In the genomic region with DNA sequence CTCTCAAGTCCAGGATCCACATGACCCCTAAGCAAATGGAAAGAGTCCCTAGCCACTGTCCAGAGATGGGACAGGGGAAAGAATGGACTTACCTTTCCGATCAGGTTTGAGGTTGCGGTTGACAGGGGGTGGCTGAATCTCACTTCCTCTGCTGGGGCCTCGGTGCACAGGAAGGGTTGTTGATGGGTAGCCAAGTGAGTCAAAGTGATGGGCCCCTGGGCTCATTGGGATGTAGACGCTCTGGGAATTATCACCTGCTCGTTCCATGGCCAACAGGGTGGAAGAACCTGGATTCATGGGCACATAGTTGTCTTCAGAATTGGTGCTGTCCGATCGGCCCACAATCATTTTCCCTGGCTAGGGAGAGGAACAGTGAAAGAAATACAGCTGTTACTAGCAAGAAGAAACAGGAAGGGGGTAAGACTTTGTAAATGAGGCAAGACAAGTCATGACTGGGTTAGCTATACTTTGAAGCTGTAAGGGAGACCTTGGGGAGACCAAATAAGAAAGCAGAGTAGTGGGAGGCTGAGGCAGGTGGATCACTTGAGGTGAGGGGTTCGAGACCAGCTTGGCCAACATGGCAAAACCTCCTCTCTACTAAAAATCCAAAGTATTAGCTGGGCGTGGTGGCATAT, we compare ENCODE assay signal across 12 cellular contexts.
DNase-seq lines count a peak whose midpoint lies in the region; ATAC-seq and TF ChIP-seq lines count a peak whose summit lies in the region.
"Had no signal": no experiment of that assay in that cellular context is flagged by ENCODE, and none has a peak within 500 bp of the region (broad histone marks: within the 10 kb centered on the region; RNA-seq: fewer than 3 reads in every experiment).

No MANE protein-coding gene starts in this region.

- ATAC-seq in HG02798 (IDR thresholded peaks at IDR 0.05; ENCODE audit: poor library complexity, unreplicated experiment), result peak; percentile 69

- no peak for TF ChIP-seq CTCF in GM12864 (IDR thresholded peaks at IDR 0.05; ENCODE audit: low read depth, low read length, missing control alignments)

- peak; percentile 60 for DNase-seq in GM12864 (ENCODE audit: low read depth)
- DNase-seq in GM19240 (ENCODE audit: insufficient read length, low spot score), result peak; percentile 39
- DNase-seq in stimulated activated naive CD4-positive, alpha-beta T cell treated with Interleukin-2 at 50 U/mL for 16 hours (lab: John Stamatoyannopoulos, UW), result no peak
- DNase-seq in NCI-H1694 treated with DMSO at 0.1 percent for 48 hours (lab: John Stamatoyannopoulos, UW), result no peak
- no peak for DNase-seq in NCI-H510A (lab: John Stamatoyannopoulos, UW)
- no peak for DNase-seq in NCI-H2171 (lab: John Stamatoyannopoulos, UW)
- DNase-seq: caudate nucleus, NCI-H146, SHP77 treated with DMSO at 0.1 percent for 48 hours had no signal

- H3K36me3 ChIP-seq in KOPT-K1 (ENCODE audit: insufficient read depth, low read length), result peaks cover 99% of the 10 kb centered on the region

- no peak overlapping the region for H3K4me3 ChIP-seq in GM12864 (ENCODE audit: low read depth, low read length)
- H3K4me3 ChIP-seq: tibial artery had no signal

- peak overlapping the region; percentile 9 for H3K27ac ChIP-seq in KOPT-K1 (ENCODE audit: low read depth, low read length, poor library complexity, severe bottlenecking)
- H3K27ac ChIP-seq: tibial artery had no signal

- H3K9me3 ChIP-seq in KOPT-K1 (ENCODE audit: insufficient read depth, low read length, poor library complexity, severe bottlenecking), result no peaks in the 10 kb centered on the region
- H3K9me3 ChIP-seq: tibial artery had no signal

Comparison
In these comparisons a context has a peak if more than half of its experiments do, and no peak if none do; other contexts are left out.
1. DNase-seq: peak in GM12864 (single experiment) and GM19240 (single experiment); none in stimulated activated naive CD4-positive, alpha-beta T cell treated with Interleukin-2 at 50 U/mL for 16 hours (single experiment), NCI-H1694 treated with DMSO at 0.1 percent for 48 hours (single experiment), NCI-H510A (single experiment) and NCI-H2171 (single experiment).